Comparison of ENCODE assay signal across 1 cellular context in the genomic region with DNA sequence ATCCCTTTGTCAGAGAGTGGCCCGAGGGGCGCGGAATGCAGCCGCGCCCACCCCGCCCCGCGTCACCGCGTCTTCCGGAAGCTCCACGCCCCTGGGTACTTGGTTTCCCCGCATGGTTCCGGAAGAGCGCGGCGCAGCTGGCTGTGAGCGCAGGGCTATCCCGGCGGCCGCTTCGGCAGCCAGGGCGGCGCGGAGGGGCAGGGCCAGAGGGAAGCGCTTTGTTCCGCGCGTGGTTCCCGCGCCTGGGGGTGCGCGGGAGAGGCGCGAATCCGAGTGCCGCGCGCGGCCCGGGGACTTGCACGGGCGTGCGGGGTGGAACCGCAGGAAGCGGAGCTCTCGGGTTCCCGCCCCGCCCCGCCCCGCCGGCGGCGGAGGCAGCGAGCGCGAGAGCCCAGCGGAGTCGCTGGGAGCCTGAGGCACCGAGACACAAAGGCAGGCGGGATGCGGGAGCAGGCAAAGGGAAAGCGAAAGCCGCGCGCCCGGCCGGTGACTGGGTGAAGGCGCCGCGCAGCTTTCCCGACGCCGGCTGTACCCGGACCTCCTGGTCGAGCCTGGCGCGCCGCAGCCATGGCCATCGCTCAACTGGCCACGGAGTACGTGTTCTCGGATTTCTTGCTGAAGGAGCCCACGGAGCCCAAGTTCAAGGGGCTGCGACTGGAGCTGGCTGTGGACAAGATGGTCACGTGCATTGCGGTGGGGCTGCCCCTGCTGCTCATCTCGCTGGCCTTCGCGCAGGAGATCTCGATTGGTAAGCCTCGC.
TF ChIP-seq lines count a peak whose summit lies in the region.

A gene with protein sequence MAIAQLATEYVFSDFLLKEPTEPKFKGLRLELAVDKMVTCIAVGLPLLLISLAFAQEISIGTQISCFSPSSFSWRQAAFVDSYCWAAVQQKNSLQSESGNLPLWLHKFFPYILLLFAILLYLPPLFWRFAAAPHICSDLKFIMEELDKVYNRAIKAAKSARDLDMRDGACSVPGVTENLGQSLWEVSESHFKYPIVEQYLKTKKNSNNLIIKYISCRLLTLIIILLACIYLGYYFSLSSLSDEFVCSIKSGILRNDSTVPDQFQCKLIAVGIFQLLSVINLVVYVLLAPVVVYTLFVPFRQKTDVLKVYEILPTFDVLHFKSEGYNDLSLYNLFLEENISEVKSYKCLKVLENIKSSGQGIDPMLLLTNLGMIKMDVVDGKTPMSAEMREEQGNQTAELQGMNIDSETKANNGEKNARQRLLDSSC (plus strand): TSS at position 96 of the 759 bp plus-strand sequence. CDS start 472 bp downstream, at position 568.

TF ChIP-seq in HepG2, 621 proteins besides CTCF, POLR2A, EP300 and RAD21 (continued from another document and continues in another):
- TF ChIP-seq ZNF639 (CRISPR knock-in tag; conservative IDR thresholded peaks at IDR 0.05), result peak; percentile 14
- TF ChIP-seq ZNF235 (CRISPR knock-in tag; IDR thresholded peaks at IDR 0.05; ENCODE audit: borderline replicate concordance), result peak; percentile 29
- TF ChIP-seq ZNF383 (CRISPR knock-in tag; IDR thresholded peaks at IDR 0.05; ENCODE audit: borderline replicate concordance), result no peak
- TF ChIP-seq U2AF2 (IDR thresholded peaks at IDR 0.05; ENCODE audit: low read depth, low read length), result no peak
- TF ChIP-seq, protein P1, sequence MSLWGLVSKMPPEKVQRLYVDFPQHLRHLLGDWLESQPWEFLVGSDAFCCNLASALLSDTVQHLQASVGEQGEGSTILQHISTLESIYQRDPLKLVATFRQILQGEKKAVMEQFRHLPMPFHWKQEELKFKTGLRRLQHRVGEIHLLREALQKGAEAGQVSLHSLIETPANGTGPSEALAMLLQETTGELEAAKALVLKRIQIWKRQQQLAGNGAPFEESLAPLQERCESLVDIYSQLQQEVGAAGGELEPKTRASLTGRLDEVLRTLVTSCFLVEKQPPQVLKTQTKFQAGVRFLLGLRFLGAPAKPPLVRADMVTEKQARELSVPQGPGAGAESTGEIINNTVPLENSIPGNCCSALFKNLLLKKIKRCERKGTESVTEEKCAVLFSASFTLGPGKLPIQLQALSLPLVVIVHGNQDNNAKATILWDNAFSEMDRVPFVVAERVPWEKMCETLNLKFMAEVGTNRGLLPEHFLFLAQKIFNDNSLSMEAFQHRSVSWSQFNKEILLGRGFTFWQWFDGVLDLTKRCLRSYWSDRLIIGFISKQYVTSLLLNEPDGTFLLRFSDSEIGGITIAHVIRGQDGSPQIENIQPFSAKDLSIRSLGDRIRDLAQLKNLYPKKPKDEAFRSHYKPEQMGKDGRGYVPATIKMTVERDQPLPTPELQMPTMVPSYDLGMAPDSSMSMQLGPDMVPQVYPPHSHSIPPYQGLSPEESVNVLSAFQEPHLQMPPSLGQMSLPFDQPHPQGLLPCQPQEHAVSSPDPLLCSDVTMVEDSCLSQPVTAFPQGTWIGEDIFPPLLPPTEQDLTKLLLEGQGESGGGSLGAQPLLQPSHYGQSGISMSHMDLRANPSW (CRISPR knock-in tag; IDR thresholded peaks at IDR 0.05; ENCODE audit: borderline replicate concordance), result peak; percentile 34; the same call in 1 of the 2 replicates
- TF ChIP-seq ETV5 (CRISPR knock-in tag; IDR thresholded peaks at IDR 0.05; ENCODE audit: borderline replicate concordance), result peak; percentile 90
- TF ChIP-seq ZNF850 (CRISPR knock-in tag; conservative IDR thresholded peaks at IDR 0.05), result 0 out of 2 replicates have a peak, but pooled peaks have one; percentile 12
- no peak for TF ChIP-seq NONO (IDR thresholded peaks at IDR 0.05)
- TF ChIP-seq NONO (CRISPR knock-in tag; conservative IDR thresholded peaks at IDR 0.05), result peak; percentile 72
- TF ChIP-seq ZZZ3 (CRISPR knock-in tag; IDR thresholded peaks at IDR 0.05; ENCODE audit: borderline replicate concordance), result no peak
- TF ChIP-seq PCBP2 (optimal IDR thresholded peaks at IDR 0.05; ENCODE audit: low read depth, low read length, poor library complexity, severe bottlenecking), result no peak
- TF ChIP-seq ZNF44 (CRISPR knock-in tag; IDR thresholded peaks at IDR 0.05), result 0 out of 2 replicates have a peak, but pooled peaks have one; percentile 52
- no peak for TF ChIP-seq PREB (CRISPR knock-in tag; IDR thresholded peaks at IDR 0.05)
- TF ChIP-seq, protein P2, sequence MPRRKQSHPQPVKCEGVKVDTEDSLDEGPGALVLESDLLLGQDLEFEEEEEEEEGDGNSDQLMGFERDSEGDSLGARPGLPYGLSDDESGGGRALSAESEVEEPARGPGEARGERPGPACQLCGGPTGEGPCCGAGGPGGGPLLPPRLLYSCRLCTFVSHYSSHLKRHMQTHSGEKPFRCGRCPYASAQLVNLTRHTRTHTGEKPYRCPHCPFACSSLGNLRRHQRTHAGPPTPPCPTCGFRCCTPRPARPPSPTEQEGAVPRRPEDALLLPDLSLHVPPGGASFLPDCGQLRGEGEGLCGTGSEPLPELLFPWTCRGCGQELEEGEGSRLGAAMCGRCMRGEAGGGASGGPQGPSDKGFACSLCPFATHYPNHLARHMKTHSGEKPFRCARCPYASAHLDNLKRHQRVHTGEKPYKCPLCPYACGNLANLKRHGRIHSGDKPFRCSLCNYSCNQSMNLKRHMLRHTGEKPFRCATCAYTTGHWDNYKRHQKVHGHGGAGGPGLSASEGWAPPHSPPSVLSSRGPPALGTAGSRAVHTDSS (CRISPR knock-in tag; conservative IDR thresholded peaks at IDR 0.05), result peak; percentile 70; the same call in 1 of the 2 replicates
- TF ChIP-seq PHF20 (CRISPR knock-in tag; IDR thresholded peaks at IDR 0.05), result peak; percentile 72; the same call in 1 of the 2 replicates
- no peak; the same call in 1 of the 2 replicates for TF ChIP-seq ATF7-NPFF (CRISPR knock-in tag; IDR thresholded peaks at IDR 0.05; ENCODE audit: low read depth)
- TF ChIP-seq SP140L (CRISPR knock-in tag; IDR thresholded peaks at IDR 0.05; ENCODE audit: borderline replicate concordance), result no peak
- no peak for TF ChIP-seq ZEB1 (IDR thresholded peaks at IDR 0.05; ENCODE audit: insufficient replicate concordance, low read depth)
- TF ChIP-seq, protein P3, sequence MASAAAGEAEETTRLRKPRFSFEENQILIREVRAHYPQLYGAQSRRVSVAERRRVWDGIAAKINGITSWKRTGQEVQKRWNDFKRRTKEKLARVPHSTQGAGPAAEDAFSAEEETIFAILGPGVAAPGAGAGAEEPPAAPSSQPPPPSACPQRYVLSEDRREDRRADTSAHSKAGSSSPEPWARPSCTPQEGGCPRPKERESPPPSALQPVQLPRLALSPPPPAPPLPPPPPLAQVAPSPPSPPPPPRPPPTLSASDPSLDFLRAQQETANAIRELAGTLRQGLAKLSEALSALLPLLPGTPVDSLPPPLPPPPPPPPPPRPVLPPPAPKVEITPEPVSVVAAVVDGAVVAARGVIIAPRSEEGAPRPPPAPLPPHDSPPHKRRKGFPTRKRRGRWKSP (CRISPR knock-in tag; IDR thresholded peaks at IDR 0.05), result peak; percentile 63
- peak; percentile 5; the same call in 1 of the 2 replicates for TF ChIP-seq ZNF281 (CRISPR knock-in tag; IDR thresholded peaks at IDR 0.05; ENCODE audit: borderline replicate concordance)
- 0 out of 2 replicates have a peak, but pooled peaks have one; percentile 14 for TF ChIP-seq ZNF556 (CRISPR knock-in tag; IDR thresholded peaks at IDR 0.05; ENCODE audit: borderline replicate concordance)
- TF ChIP-seq, protein P4, sequence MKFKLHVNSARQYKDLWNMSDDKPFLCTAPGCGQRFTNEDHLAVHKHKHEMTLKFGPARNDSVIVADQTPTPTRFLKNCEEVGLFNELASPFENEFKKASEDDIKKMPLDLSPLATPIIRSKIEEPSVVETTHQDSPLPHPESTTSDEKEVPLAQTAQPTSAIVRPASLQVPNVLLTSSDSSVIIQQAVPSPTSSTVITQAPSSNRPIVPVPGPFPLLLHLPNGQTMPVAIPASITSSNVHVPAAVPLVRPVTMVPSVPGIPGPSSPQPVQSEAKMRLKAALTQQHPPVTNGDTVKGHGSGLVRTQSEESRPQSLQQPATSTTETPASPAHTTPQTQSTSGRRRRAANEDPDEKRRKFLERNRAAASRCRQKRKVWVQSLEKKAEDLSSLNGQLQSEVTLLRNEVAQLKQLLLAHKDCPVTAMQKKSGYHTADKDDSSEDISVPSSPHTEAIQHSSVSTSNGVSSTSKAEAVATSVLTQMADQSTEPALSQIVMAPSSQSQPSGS (CRISPR knock-in tag; IDR thresholded peaks at IDR 0.05), result no peak; the same call in 1 of the 2 replicates
- TF ChIP-seq HIVEP1 (CRISPR knock-in tag; IDR thresholded peaks at IDR 0.05), result peak; percentile 96; the same call in 1 of the 2 replicates
- TF ChIP-seq CREM (IDR thresholded peaks at IDR 0.05), result peak; percentile 51
- no peak for TF ChIP-seq CREM (CRISPR knock-in tag; IDR thresholded peaks at IDR 0.05)
- peak; percentile 74 for TF ChIP-seq GABPA (IDR thresholded peaks at IDR 0.05; ENCODE audit: low read depth, low read length)
- TF ChIP-seq GABPA (CRISPR knock-in tag; IDR thresholded peaks at IDR 0.05; ENCODE audit: low read depth), result peak; percentile 87
- no peak for TF ChIP-seq CC2D1A (CRISPR knock-in tag; IDR thresholded peaks at IDR 0.05)
- TF ChIP-seq ZNF558 (CRISPR knock-in tag; IDR thresholded peaks at IDR 0.05; ENCODE audit: borderline replicate concordance), result peak; percentile 9; the same call in 1 of the 2 replicates
- TF ChIP-seq ZFYVE20 (CRISPR knock-in tag; IDR thresholded peaks at IDR 0.05; ENCODE audit: borderline replicate concordance, low read depth), result no peak
- peak; percentile 82 for TF ChIP-seq GATAD1 (CRISPR knock-in tag; IDR thresholded peaks at IDR 0.05)
- TF ChIP-seq ZNF674 (CRISPR knock-in tag; IDR thresholded peaks at IDR 0.05; ENCODE audit: low read depth), result no peak
- TF ChIP-seq, protein P5, sequence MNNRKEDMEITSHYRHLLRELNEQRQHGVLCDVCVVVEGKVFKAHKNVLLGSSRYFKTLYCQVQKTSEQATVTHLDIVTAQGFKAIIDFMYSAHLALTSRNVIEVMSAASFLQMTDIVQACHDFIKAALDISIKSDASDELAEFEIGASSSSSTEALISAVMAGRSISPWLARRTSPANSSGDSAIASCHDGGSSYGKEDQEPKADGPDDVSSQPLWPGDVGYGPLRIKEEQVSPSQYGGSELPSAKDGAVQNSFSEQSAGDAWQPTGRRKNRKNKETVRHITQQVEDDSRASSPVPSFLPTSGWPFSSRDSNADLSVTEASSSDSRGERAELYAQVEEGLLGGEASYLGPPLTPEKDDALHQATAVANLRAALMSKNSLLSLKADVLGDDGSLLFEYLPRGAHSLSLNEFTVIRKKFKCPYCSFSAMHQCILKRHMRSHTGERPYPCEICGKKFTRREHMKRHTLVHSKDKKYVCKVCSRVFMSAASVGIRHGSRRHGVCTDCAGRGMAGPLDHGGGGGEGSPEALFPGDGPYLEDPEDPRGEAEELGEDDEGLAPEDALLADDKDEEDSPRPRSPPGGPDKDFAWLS (CRISPR knock-in tag; IDR thresholded peaks at IDR 0.05; ENCODE audit: borderline replicate concordance), result no peak
- peak; percentile 64; the same call in 1 of the 2 replicates for TF ChIP-seq IRX3 (CRISPR knock-in tag; IDR thresholded peaks at IDR 0.05; ENCODE audit: borderline replicate concordance, low read depth)
- peak; percentile 85 for TF ChIP-seq HNRNPLL (IDR thresholded peaks at IDR 0.05; ENCODE audit: low read depth, low read length, poor library complexity, severe bottlenecking)
- TF ChIP-seq RARG (CRISPR knock-in tag; IDR thresholded peaks at IDR 0.05; ENCODE audit: low read depth), result no peak
- no peak for TF ChIP-seq SATB2 (CRISPR knock-in tag; IDR thresholded peaks at IDR 0.05)
- no peak for TF ChIP-seq ZBTB21 (CRISPR knock-in tag; IDR thresholded peaks at IDR 0.05)
- no peak for TF ChIP-seq GLMP (CRISPR knock-in tag; IDR thresholded peaks at IDR 0.05; ENCODE audit: borderline replicate concordance)
- no peak for TF ChIP-seq TCF12 (IDR thresholded peaks at IDR 0.05)
- peak; percentile 84; the same call in 1 of the 2 replicates for TF ChIP-seq TCF12 (CRISPR knock-in tag; IDR thresholded peaks at IDR 0.05)
- TF ChIP-seq AHR (CRISPR knock-in tag; IDR thresholded peaks at IDR 0.05), result no peak
- TF ChIP-seq ZNF460 (CRISPR knock-in tag; IDR thresholded peaks at IDR 0.05; ENCODE audit: borderline replicate concordance), result no peak
